ENCODE assay signal across 8 cellular contexts in genomic region chr7:10939911-10940747, GRCh38. TPM values are rescaled to one million over a fixed set of nuclear protein-coding genes. Genes with fewer than 3 reads are reported as not detected.
A peak's percentile ranks its signal among the peaks of the same experiment; 100 is the strongest.
DNase-seq lines count a peak whose midpoint lies in the region; ATAC-seq and TF ChIP-seq lines count a peak whose summit lies in the region.

No MANE protein-coding gene starts in this region.

- peak overlapping the region; percentile 99 for H3K9ac ChIP-seq in endodermal cell (ENCODE audit: extremely low read depth, low read length, poor library complexity, severe bottlenecking)

- H3K27ac ChIP-seq in endodermal cell (ENCODE audit: low read depth, low read length) = peak overlapping the region; percentile 100

- H3K4me3 ChIP-seq in Caco-2 (ENCODE audit: low read depth, low read length) (peak overlapping the region; percentile 51), endodermal cell (ENCODE audit: low read length) (peak overlapping the region; percentile 99)

- WGBS in endodermal cell (ENCODE audit: insufficient coverage in 1 of 2, insufficient read length in 1 of 2), 2 experiments = 0% methylated on average over 18 to 61 of the region's 61 CpGs

- ATAC-seq in GM21367 (IDR thresholded peaks at IDR 0.05; ENCODE audit: unreplicated experiment) = peak; percentile 90

- intact Hi-C loops in Caco-2 (cut with micrococcal nuclease; ENCODE audit: unreplicated experiment) = loop anchor here (1.0 to 2.0 kb wide), 5 partner anchors 10 to 403 kb away; partner anchors contain the start of gene PHF14

- DNase-seq in Caco-2 (peak; percentile 93 to 96), HT-29 (ENCODE audit: low spot score) (peak; percentile 94), endodermal cell (peak; percentile 93), mesenteric fat pad (ENCODE audit: low spot score) (peak; percentile 95)
- peak; percentile 72 for DNase-seq in NK-92 treated with Interleukin-12 subunit alpha and Interleukin-12 subunit beta, amount 100 ng/mL, for 24 hours (lab: John Stamatoyannopoulos, UW)
- DNase-seq in activated CD8-positive, alpha-beta memory T cell treated with anti-CD3 and anti-CD28 coated beads for 48 hours (ENCODE audit: low read depth in 2 of 3, low spot score in 2 of 3) = peak; percentile 64 to 83 (median 69)
- DNase-seq in stimulated activated CD8-positive, alpha-beta memory T cell treated with anti-CD3 and anti-CD28 coated beads, Interleukin-15, amount 100 ng/mL, for 1 hour (ENCODE audit: low read depth) = peak; percentile 62

- H3K4me1 Mint-ChIP-seq in Caco-2 (ENCODE audit: low read depth, unreplicated experiment) (no peaks in the 10 kb centered on the region), endodermal cell (peaks cover 3% of the 10 kb centered on the region)

- POLR2A ChIA-PET in Caco-2 (lab: Charles Lee) = interaction anchor here (0.5 to 3.0 kb wide), 4 partner anchors 34 to 242 kb away, joined by 3 to 49 read pairs (median 4); partner anchors contain the start of gene PHF14

- CTCF ChIA-PET in Caco-2 (lab: Charles Lee) = interaction anchor here (0.5 to 1.5 kb wide), 3 partner anchors 272 to 434 kb away, joined by 3 to 7 read pairs (median 3); no protein-coding TSS in a partner anchor

- H3K4me1 ChIP-seq in Caco-2 = peaks cover 3% of the 10 kb centered on the region; the same call in 1 of the 2 replicates
- H3K4me1 ChIP-seq in endodermal cell (ENCODE audit: control insufficient read depth, insufficient read depth, low read length) = no peaks in the 10 kb centered on the region

- H3K27me3 ChIP-seq in Caco-2 (replicated peaks; ENCODE audit: control insufficient read depth, insufficient read depth, low read length) (no peaks in the 10 kb centered on the region), endodermal cell (ENCODE audit: control insufficient read depth, insufficient read depth, low read length, poor library complexity, severe bottlenecking) (no peaks in the 10 kb centered on the region)

- H3K9me3 Mint-ChIP-seq in Caco-2 (ENCODE audit: unreplicated experiment) (no peaks in the 10 kb centered on the region), endodermal cell (no peaks in the 10 kb centered on the region)

- no TSS peak for BruUV-seq in Caco-2 (replicated peaks; lab: Mats Ljungman, UMichigan)

- no peaks in the 10 kb centered on the region for H3K27me3 Mint-ChIP-seq in Caco-2 (ENCODE audit: insufficient read depth, unreplicated experiment)
- H3K27me3 Mint-ChIP-seq in endodermal cell (ENCODE audit: insufficient read depth) = no peaks in the 10 kb centered on the region

- H3K27ac Mint-ChIP-seq in Caco-2 (ENCODE audit: unreplicated experiment) (no peak overlapping the region), endodermal cell (no peak overlapping the region)

- no peaks in the 10 kb centered on the region for H3K9me3 ChIP-seq in Caco-2
- no peaks in the 10 kb centered on the region for H3K9me3 ChIP-seq in endodermal cell (ENCODE audit: control insufficient read depth, low read length)

- H3K36me3 Mint-ChIP-seq in Caco-2 (ENCODE audit: insufficient read depth, unreplicated experiment) = peaks cover 25% of the 10 kb centered on the region
- peaks cover 24% of the 10 kb centered on the region for H3K36me3 Mint-ChIP-seq in endodermal cell (ENCODE audit: low read depth)

- H3K4me3 Mint-ChIP-seq in Caco-2 (ENCODE audit: unreplicated experiment) (no peak overlapping the region), endodermal cell (no peak overlapping the region)

- no peak for TF ChIP-seq CTCF in Caco-2 (IDR thresholded peaks at IDR 0.05; ENCODE audit: insufficient read depth in 1 of 2, low read depth in 1 of 2, low read length in 1 of 2, severe bottlenecking in 1 of 2, unreplicated experiment in 1 of 2)
- TF ChIP-seq CTCF in endodermal cell (conservative IDR thresholded peaks at IDR 0.05) = no peak

- peaks cover 1% of the 10 kb centered on the region; the same call in 1 of the 2 replicates for H3K36me3 ChIP-seq in Caco-2 (ENCODE audit: control insufficient read depth, insufficient read depth, low read length)
- H3K36me3 ChIP-seq in endodermal cell (ENCODE audit: control insufficient read depth, insufficient read depth, low read length) = peaks cover 31% of the 10 kb centered on the region

RNA-seq across cellular contexts. Expression of gene PHF14, which starts 33.5 kb away (rescaled TPM):
- 40.6 and 41.6 TPM in 2 replicates for total RNA-seq in Caco-2 (2022)
- 21.8 and 22.1 TPM in 2 replicates for total RNA-seq in HT-29 (2014; rRNA removed; shearing (Covaris generic))
- 10 to 100 TPM; 52.0 to 53.1 TPM for total RNA-seq in endodermal cell
- polyA plus RNA-seq in endodermal cell (2013, experiment 1 of 2) = 53.4 TPM
- 56.7 TPM for polyA plus RNA-seq in endodermal cell (2013, experiment 2 of 2)
- 26.0 TPM for total RNA-seq in mesenteric fat pad

Comparison
In these comparisons a context has a peak if more than half of its experiments do, and no peak if none do; other contexts are left out.
1. Peak in every context shown above with its lines: DNase-seq, ATAC-seq, H3K4me3 ChIP-seq and H3K27ac ChIP-seq.